In the genomic region with DNA sequence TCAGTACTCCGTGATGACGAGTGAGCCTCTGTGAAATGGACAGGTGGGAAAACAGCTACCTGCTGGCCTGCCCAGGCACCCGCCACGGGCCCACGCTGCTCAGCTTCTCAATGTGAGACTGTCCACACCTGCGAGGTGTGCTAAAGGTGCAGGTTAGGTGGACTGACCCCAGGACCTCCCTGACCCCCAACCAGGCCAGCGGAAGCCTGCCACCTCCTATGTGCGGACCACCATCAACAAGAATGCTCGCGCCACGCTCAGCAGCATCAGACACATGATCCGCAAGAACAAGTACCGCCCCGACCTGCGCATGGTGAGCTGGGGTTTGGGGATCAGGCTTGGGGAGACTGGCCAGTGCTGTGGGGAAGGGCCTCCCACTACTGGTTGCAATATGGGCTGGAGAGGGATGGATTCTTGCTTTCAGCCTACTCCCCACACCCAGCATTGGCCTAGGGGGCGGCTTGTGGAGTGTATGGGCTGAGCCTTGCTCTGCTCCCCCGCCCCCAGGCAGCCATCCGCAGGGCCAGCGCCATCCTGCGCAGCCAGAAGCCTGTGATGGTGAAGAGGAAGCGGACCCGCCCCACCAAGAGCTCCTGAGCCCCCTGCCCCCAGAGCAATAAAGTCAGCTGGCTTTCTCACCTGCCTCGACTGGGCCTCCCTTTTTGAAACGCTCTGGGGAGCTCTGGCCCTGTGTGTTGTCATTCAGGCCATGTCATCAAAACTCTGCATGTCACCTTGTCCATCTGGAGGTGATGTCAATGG, we compare ENCODE assay signal across 9 cellular contexts. TPM values are rescaled to one million over a fixed set of nuclear protein-coding genes. Genes with fewer than 3 reads are reported as not detected.
A peak's percentile ranks its signal among the peaks of the same experiment; 100 is the strongest.
DNase-seq lines count a peak whose midpoint lies in the region; ATAC-seq and TF ChIP-seq lines count a peak whose summit lies in the region.
"Had no signal": no experiment of that assay in that cellular context is flagged by ENCODE, and none has a peak within 500 bp of the region (broad histone marks: within the 10 kb centered on the region; RNA-seq: fewer than 3 reads in every experiment).

No MANE protein-coding gene starts in this region.

- H3K4me2 ChIP-seq in GM23338 = peak overlapping the region; percentile 97

- peaks cover 67% of the 10 kb centered on the region for H3K4me1 ChIP-seq in GM23338 (ENCODE audit: insufficient read depth)
- H3K4me1 ChIP-seq in RWPE2 (ENCODE audit: insufficient read depth, poor library complexity, severe bottlenecking) = peaks cover 7% of the 10 kb centered on the region
- peaks cover 17 to 36% of the 10 kb centered on the region in 2 donors for H3K4me1 ChIP-seq in esophagus (ENCODE audit: control insufficient read depth in 2 of 2, insufficient read depth in 2 of 2, low read length in 1 of 2)
- H3K4me1 ChIP-seq in rectal smooth muscle tissue (ENCODE audit: control insufficient read depth, insufficient read depth, low read length) = peaks cover 19% of the 10 kb centered on the region
- H3K4me1 ChIP-seq in thyroid gland = peaks cover 33 to 48% of the 10 kb centered on the region in 2 donors

- peaks cover 41% of the 10 kb centered on the region for H4K20me1 ChIP-seq in GM23338 (replicated peaks; ENCODE audit: insufficient read depth)

- H3K9me3 Mint-ChIP-seq in GM23338 = peaks cover 2% of the 10 kb centered on the region; the same call in 2 of the 3 replicates

- ATAC-seq in GM23338 (no peak), RWPE2 (ENCODE audit: low read depth) (no peak)

- no peak overlapping the region for H3K9ac ChIP-seq in rectal smooth muscle tissue (ENCODE audit: low read length)

- H3K9me2 ChIP-seq in GM23338 (ENCODE audit: insufficient read depth) = no peaks in the 10 kb centered on the region

- DNase-seq in GM23338 (ENCODE audit: low spot score) (no peak), RWPE2 (ENCODE audit: low spot score) (no peak), D341Med (ENCODE audit: low spot score) (no peak), SHP77 (lab: John Stamatoyannopoulos, UW) (no peak), thyroid gland (no peak), NCI-H524 treated with DMSO at 0.1 percent for 48 hours (lab: John Stamatoyannopoulos, UW) (no peak)
- DNase-seq: activated CD4-positive, alpha-beta T cell treated with anti-CD3 and anti-CD28 coated beads, Interleukin-2, amount 50 U/mL, for 48 hours had no signal

- no peak overlapping the region for H2AFZ ChIP-seq in GM23338

- intact Hi-C loops in thyroid gland (cut with DNase I) = loop anchor here (10.0 kb wide), 1 partner anchor 267 kb away; the partner anchor contains the start of gene U2AF2

- H3K9me3 ChIP-seq in RWPE2 (ENCODE audit: severe bottlenecking) (no peaks in the 10 kb centered on the region), esophagus (ENCODE audit: control insufficient read depth in 2 of 2, insufficient read depth in 1 of 2, low read depth in 1 of 2, low read length in 1 of 2) (no peaks in the 10 kb centered on the region), thyroid gland (no peaks in the 10 kb centered on the region)

- peaks cover 54% of the 10 kb centered on the region for H3K36me3 Mint-ChIP-seq in GM23338 (ENCODE audit: low read depth)

- H3K4me3 Mint-ChIP-seq in GM23338 = peak overlapping the region; percentile 99

- TF ChIP-seq CTCF in GM23338 (conservative IDR thresholded peaks at IDR 0.05; ENCODE audit: low read depth in 2 of 2) (no peak), RWPE2 (IDR thresholded peaks at IDR 0.05; ENCODE audit: poor library complexity, severe bottlenecking) (no peak), thyroid gland (IDR thresholded peaks at IDR 0.05) (no peak)

- peaks cover 71% of the 10 kb centered on the region for H3K4me1 Mint-ChIP-seq in GM23338

- peaks cover 66% of the 10 kb centered on the region for H3F3A ChIP-seq in GM23338 (replicated peaks; ENCODE audit: low read depth)

- peaks cover 58% of the 10 kb centered on the region for H3K27me3 Mint-ChIP-seq in GM23338 (ENCODE audit: insufficient read depth, low read depth, poor library complexity)

- H3K36me3 ChIP-seq in GM23338 (ENCODE audit: insufficient read depth) (peaks cover 11% of the 10 kb centered on the region; the same call in 1 of the 2 replicates), RWPE2 (ENCODE audit: low read depth) (peaks cover 60% of the 10 kb centered on the region), esophagus (ENCODE audit: control insufficient read depth in 2 of 2, insufficient read depth in 2 of 2, low read length in 1 of 2) (peaks cover 14 to 31% of the 10 kb centered on the region in 2 donors), rectal smooth muscle tissue (ENCODE audit: control insufficient read depth, insufficient read depth, low read length) (peaks cover 33% of the 10 kb centered on the region), thyroid gland (peaks cover 18 to 23% of the 10 kb centered on the region in 2 donors)

- 73 to 75% methylated on average over 24 of the region's 24 CpGs for WGBS in esophagus, 2 donors
- 82 to 97% methylated on average over 12 to 18 of the region's 24 CpGs for WGBS in thyroid gland, 2 donors

- no peak for TF ChIP-seq POLR2A in thyroid gland (IDR thresholded peaks at IDR 0.05)

- H3K4me3 ChIP-seq in GM23338 (peak overlapping the region; percentile 99), RWPE2 (ENCODE audit: severe bottlenecking) (peak overlapping the region; percentile 73), esophagus (ENCODE audit: low read depth in 1 of 2, low read length in 2 of 2) (peak overlapping the region; percentile 84 to 87), rectal smooth muscle tissue (ENCODE audit: low read length) (peak overlapping the region; percentile 98), thyroid gland (replicated peaks in 1 of 3) (no peak overlapping the region)

- no peak overlapping the region for H3K27ac Mint-ChIP-seq in GM23338

- H3K27me3 ChIP-seq in GM23338 (ENCODE audit: insufficient read depth) = peaks cover 4% of the 10 kb centered on the region; the same call in 1 of the 2 replicates
- H3K27me3 ChIP-seq in RWPE2 (ENCODE audit: insufficient read depth, poor library complexity, severe bottlenecking) = no peaks in the 10 kb centered on the region
- H3K27me3 ChIP-seq in esophagus (ENCODE audit: control insufficient read depth in 1 of 2, insufficient read depth in 2 of 2, low read length in 2 of 2) = no peaks in the 10 kb centered on the region
- no peaks in the 10 kb centered on the region for H3K27me3 ChIP-seq in rectal smooth muscle tissue (ENCODE audit: control insufficient read depth, insufficient read depth, low read length)
- no peaks in the 10 kb centered on the region for H3K27me3 ChIP-seq in thyroid gland

- peaks cover 28% of the 10 kb centered on the region for H3K79me2 ChIP-seq in GM23338 (replicated peaks; ENCODE audit: insufficient read depth)

- no peak overlapping the region for H3K27ac ChIP-seq in GM23338 (ENCODE audit: low read depth)
- peak overlapping the region; percentile 93 for H3K27ac ChIP-seq in RWPE2 (ENCODE audit: poor library complexity, severe bottlenecking)
- H3K27ac ChIP-seq in esophagus (ENCODE audit: low read depth in 2 of 2, low read length in 1 of 2) = peak overlapping the region in 1 of 2 donors; percentile 20
- H3K27ac ChIP-seq in rectal smooth muscle tissue (ENCODE audit: low read depth, low read length) = no peak overlapping the region
- H3K27ac ChIP-seq in thyroid gland = no peak overlapping the region

TF ChIP-seq in GM23338, 12 proteins besides CTCF, POLR2A, EP300 and RAD21 (continues in another document):
- TF ChIP-seq POLR2AphosphoS5 (IDR thresholded peaks at IDR 0.05; ENCODE audit: low read depth) = no peak
- TF ChIP-seq, protein P1, sequence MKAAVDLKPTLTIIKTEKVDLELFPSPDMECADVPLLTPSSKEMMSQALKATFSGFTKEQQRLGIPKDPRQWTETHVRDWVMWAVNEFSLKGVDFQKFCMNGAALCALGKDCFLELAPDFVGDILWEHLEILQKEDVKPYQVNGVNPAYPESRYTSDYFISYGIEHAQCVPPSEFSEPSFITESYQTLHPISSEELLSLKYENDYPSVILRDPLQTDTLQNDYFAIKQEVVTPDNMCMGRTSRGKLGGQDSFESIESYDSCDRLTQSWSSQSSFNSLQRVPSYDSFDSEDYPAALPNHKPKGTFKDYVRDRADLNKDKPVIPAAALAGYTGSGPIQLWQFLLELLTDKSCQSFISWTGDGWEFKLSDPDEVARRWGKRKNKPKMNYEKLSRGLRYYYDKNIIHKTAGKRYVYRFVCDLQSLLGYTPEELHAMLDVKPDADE (IDR thresholded peaks at IDR 0.05) = no peak
- no peak for TF ChIP-seq NANOG (IDR thresholded peaks at IDR 0.05; ENCODE audit: borderline replicate concordance)
- no peak for TF ChIP-seq ZNF114 (CRISPR knock-in tag; IDR thresholded peaks at IDR 0.05)
- no peak for TF ChIP-seq EZH2 (IDR thresholded peaks at IDR 0.05; ENCODE audit: low read depth, unreplicated experiment)

RNA-seq across cellular contexts. Expression of gene RPL28, which starts 2.2 kb away (rescaled TPM):
- total RNA-seq in GM23338 (2014; rRNA removed; shearing (Covaris generic)) = 463 and 737 TPM in 2 replicates
- polyA plus RNA-seq in GM23338 (2016; fragmentation: Nextera tagmentation; extraction: Ambion mirVana) (1,528 and 1,802 TPM in 2 replicates), esophagus (1,000 to 10,000 TPM; 2,179 to 2,435 TPM)
- total RNA-seq in thyroid gland = 100 to 1,000 TPM; 156 to 404 (median 205) TPM

RNA-seq across cellular contexts. Expression of gene TMEM238, which starts 3.8 kb away (rescaled TPM):
- total RNA-seq in GM23338 (2014; rRNA removed; shearing (Covaris generic)) = 4.1 and 7.5 TPM in 2 replicates
- polyA plus RNA-seq in GM23338 (2016; fragmentation: Nextera tagmentation; extraction: Ambion mirVana) = 0.55 and 0.59 TPM in 2 replicates
- polyA plus RNA-seq in esophagus = under 1 TPM; 0.49 to 0.98 TPM
- 10 to 100 TPM in 3 of 4 donors, 1 to 10 TPM in 1; 6.3 to 73.5 (median 31.2) TPM for total RNA-seq in thyroid gland

RNA-seq across cellular contexts. Expression of gene TMEM190, which starts 11.3 kb away (rescaled TPM):
- total RNA-seq in GM23338 (2014; rRNA removed; shearing (Covaris generic)) = not detected in 2 replicates
- polyA plus RNA-seq in GM23338 (2016; fragmentation: Nextera tagmentation; extraction: Ambion mirVana) = 4.2 and 4.8 TPM in 2 replicates
- not detected for polyA plus RNA-seq in esophagus
- total RNA-seq in thyroid gland = not detected

RNA-seq across cellular contexts. Expression of gene IL11, which starts 17.7 kb away (rescaled TPM):
- 1.1 and 2.2 TPM in 2 replicates for total RNA-seq in GM23338 (2014; rRNA removed; shearing (Covaris generic))
- polyA plus RNA-seq in GM23338 (2016; fragmentation: Nextera tagmentation; extraction: Ambion mirVana) = 0.58 and 1.7 TPM in 2 replicates
- polyA plus RNA-seq in esophagus = under 1 TPM; 0.47 to 0.51 TPM
- total RNA-seq in thyroid gland = not detected

RNA-seq across cellular contexts. Expression of gene UBE2S, which starts 19.7 kb away (rescaled TPM):
- total RNA-seq in GM23338 (2014; rRNA removed; shearing (Covaris generic)) = 363 and 469 TPM in 2 replicates
- 523 and 533 TPM in 2 replicates for polyA plus RNA-seq in GM23338 (2016; fragmentation: Nextera tagmentation; extraction: Ambion mirVana)
- 10 to 100 TPM; 12.8 to 24.1 TPM for polyA plus RNA-seq in esophagus
- total RNA-seq in thyroid gland = 10 to 100 TPM in 2 of 4 donors, 1 to 10 TPM in 2; 5.7 to 13.3 (median 9.8) TPM

Comparison
In these comparisons a context has a peak if more than half of its experiments do, and no peak if none do; other contexts are left out.
1. H3K4me3 ChIP-seq: peak in GM23338 (single experiment), RWPE2 (single experiment), esophagus (2 of 2) and rectal smooth muscle tissue (single experiment); none in thyroid gland (0 of 3).